In genomic region chrX:30654386-30654785, GRCh38 we compare ENCODE assay signal across 8 cellular contexts. TPM values are rescaled to one million over a fixed set of nuclear protein-coding genes. Genes with fewer than 3 reads are reported as not detected.
A peak's percentile ranks its signal among the peaks of the same experiment; 100 is the strongest.
DNase-seq lines count a peak whose midpoint lies in the region; ATAC-seq and TF ChIP-seq lines count a peak whose summit lies in the region.
"Not testable (repeated sequence)": the region's sequence is repeated elsewhere in the genome, so short reads cannot be mapped to it uniquely, and the experiment has no call there.

No MANE protein-coding gene starts in this region.

- CTCF ChIA-PET in Calu3 (lab: Charles Lee): not testable (repeated sequence)
- CTCF ChIA-PET in WTC11 (lab: Charles Lee): interaction anchor here (0.6 kb wide), 1 partner anchor 10 kb away, joined by 7 read pairs; no protein-coding TSS in a partner anchor

- not testable (repeated sequence) for H3K27me3 ChIP-seq in lower lobe of right lung (ENCODE audit: low read depth); parathyroid adenoma (ENCODE audit: control insufficient read depth, insufficient read depth, low read length); upper lobe of left lung

- 71 to 92% methylated on average over 13 of the region's 13 CpGs for WGBS in upper lobe of left lung, 2 donors

- H3K27me3 Mint-ChIP-seq in Calu3 (ENCODE audit: unreplicated experiment); WTC11 (ENCODE audit: low read depth); activated naive CD8-positive, alpha-beta T cell treated with anti-CD3 and anti-CD28 coated beads, Interleukin-2, amount 50 U/mL, for 24 hours: not testable (repeated sequence)

- peak overlapping the region; percentile 84 for H3K27ac ChIP-seq in lower lobe of right lung
- H3K27ac ChIP-seq in parathyroid adenoma: not testable (repeated sequence)
- H3K27ac ChIP-seq in upper lobe of left lung: peak overlapping the region in 3 of 4 donors; percentile 86 to 92 (median 87)

- H3K4me1 Mint-ChIP-seq in Calu3 (ENCODE audit: low read depth, unreplicated experiment) (peaks cover 34% of the 10 kb centered on the region), WTC11 (peaks cover 17% of the 10 kb centered on the region)
- H3K4me1 Mint-ChIP-seq in activated naive CD8-positive, alpha-beta T cell treated with anti-CD3 and anti-CD28 coated beads, Interleukin-2, amount 50 U/mL, for 24 hours: peaks cover 69% of the 10 kb centered on the region

- not testable (repeated sequence) for H3K36me3 ChIP-seq in lower lobe of right lung; parathyroid adenoma (ENCODE audit: control insufficient read depth, insufficient read depth, low read length); upper lobe of left lung

- TF ChIP-seq POLR2A in upper lobe of left lung (IDR thresholded peaks at IDR 0.05): not testable (repeated sequence)

- not testable (repeated sequence) for TF ChIP-seq EP300 in upper lobe of left lung (IDR thresholded peaks at IDR 0.05)

- H3K4me2 ChIP-seq in parathyroid adenoma (ENCODE audit: low read length): peak overlapping the region; percentile 74

- H3K4me3 ChIP-seq in LNCaP clone FGC (ENCODE audit: low read depth, low read length) (peak overlapping the region; percentile 68), epithelial cell of proximal tubule (ENCODE audit: low read depth, low read length) (peak overlapping the region; percentile 74), lower lobe of right lung (peak overlapping the region; percentile 69), parathyroid adenoma (ENCODE audit: low read depth, low read length) (peak overlapping the region; percentile 71), upper lobe of left lung (peak overlapping the region in 3 of 4 donors; percentile 59 to 69 (median 64))

- not testable (repeated sequence) for H3K79me2 ChIP-seq in parathyroid adenoma

- peak overlapping the region; percentile 92 for H3K4me3 Mint-ChIP-seq in Calu3 (ENCODE audit: low read depth, unreplicated experiment)
- H3K4me3 Mint-ChIP-seq in WTC11: peak overlapping the region; percentile 73
- H3K4me3 Mint-ChIP-seq in activated naive CD8-positive, alpha-beta T cell treated with anti-CD3 and anti-CD28 coated beads, Interleukin-2, amount 50 U/mL, for 24 hours: peak overlapping the region; percentile 87

- H3K9me3 ChIP-seq in lower lobe of right lung; parathyroid adenoma (ENCODE audit: control insufficient read depth, low read length); upper lobe of left lung: not testable (repeated sequence)

- H3K9ac ChIP-seq in parathyroid adenoma: not testable (repeated sequence)

- H2AFZ ChIP-seq in parathyroid adenoma: not testable (repeated sequence)

- not testable (repeated sequence) for H3K4me1 ChIP-seq in lower lobe of right lung, parathyroid adenoma, upper lobe of left lung

- peaks cover 22% of the 10 kb centered on the region for H3K36me3 Mint-ChIP-seq in Calu3 (ENCODE audit: insufficient read depth, unreplicated experiment)
- not testable (repeated sequence) for H3K36me3 Mint-ChIP-seq in WTC11
- peaks cover 21% of the 10 kb centered on the region for H3K36me3 Mint-ChIP-seq in activated naive CD8-positive, alpha-beta T cell treated with anti-CD3 and anti-CD28 coated beads, Interleukin-2, amount 50 U/mL, for 24 hours (ENCODE audit: low read depth)

- BruUV-seq in Calu3 (replicated peaks; lab: Mats Ljungman, UMichigan): not testable (repeated sequence)

- not testable (repeated sequence) for TF ChIP-seq CTCF in Calu3 (IDR thresholded peaks at IDR 0.05; ENCODE audit: unreplicated experiment); LNCaP clone FGC (IDR thresholded peaks at IDR 0.05; ENCODE audit: control insufficient read depth, extremely low read depth, insufficient read depth); WTC11 (IDR thresholded peaks at IDR 0.05); epithelial cell of proximal tubule (conservative IDR thresholded peaks at IDR 0.05; ENCODE audit: low read depth, low read length); lower lobe of right lung (IDR thresholded peaks at IDR 0.05); parathyroid adenoma (IDR thresholded peaks at IDR 0.05); upper lobe of left lung (IDR thresholded peaks at IDR 0.05)

- POLR2A ChIA-PET in WTC11 (lab: Charles Lee): not testable (repeated sequence)

- not testable (repeated sequence) for H3K27ac Mint-ChIP-seq in Calu3 (ENCODE audit: unreplicated experiment); WTC11
- peak overlapping the region; percentile 83 for H3K27ac Mint-ChIP-seq in activated naive CD8-positive, alpha-beta T cell treated with anti-CD3 and anti-CD28 coated beads, Interleukin-2, amount 50 U/mL, for 24 hours

- intact Hi-C loops in Calu3 (cut with micrococcal nuclease; ENCODE audit: unreplicated experiment): loop anchor here (1.0 kb wide), 1 partner anchor 26 kb away; no protein-coding TSS in a partner anchor
- intact Hi-C loops in lower lobe of right lung (cut with DNase I): not testable (repeated sequence)

- not testable (repeated sequence) for ATAC-seq in WTC11; activated naive CD8-positive, alpha-beta T cell treated with anti-CD3 and anti-CD28 coated beads, Interleukin-2, amount 50 U/mL, for 24 hours; lower lobe of right lung; upper lobe of left lung (ENCODE audit: low FRiP score in 2 of 2)

- not testable (repeated sequence) for DNase-seq in Calu3; LNCaP clone FGC (ENCODE audit: low read depth); WTC11 (ENCODE audit: low spot score); activated naive CD8-positive, alpha-beta T cell treated with anti-CD3 and anti-CD28 coated beads, Interleukin-2, amount 50 U/mL, for 24 hours; epithelial cell of proximal tubule (ENCODE audit: low read depth); lower lobe of right lung; upper lobe of left lung

- H3K9me3 Mint-ChIP-seq in Calu3 (ENCODE audit: low read depth, unreplicated experiment); WTC11; activated naive CD8-positive, alpha-beta T cell treated with anti-CD3 and anti-CD28 coated beads, Interleukin-2, amount 50 U/mL, for 24 hours: not testable (repeated sequence)

RNA-seq across cellular contexts. Expression of gene GK, which starts 1.2 kb away (rescaled TPM):
- total RNA-seq in Calu3 (2022): 14.3 and 15.2 TPM in 2 replicates
- 5.3 to 7.5 TPM (median 5.3 TPM) in 3 replicates for total RNA-seq in WTC11 (2021)
- 2.0 and 2.1 TPM in 2 replicates for total RNA-seq in epithelial cell of proximal tubule
- 46.3 TPM for total RNA-seq in lower lobe of right lung
- total RNA-seq in upper lobe of left lung: 10 to 100 TPM; 19.6 to 63.9 (median 32.2) TPM
